Comparison of ENCODE assay signal across 3 cellular contexts in the genomic region with DNA sequence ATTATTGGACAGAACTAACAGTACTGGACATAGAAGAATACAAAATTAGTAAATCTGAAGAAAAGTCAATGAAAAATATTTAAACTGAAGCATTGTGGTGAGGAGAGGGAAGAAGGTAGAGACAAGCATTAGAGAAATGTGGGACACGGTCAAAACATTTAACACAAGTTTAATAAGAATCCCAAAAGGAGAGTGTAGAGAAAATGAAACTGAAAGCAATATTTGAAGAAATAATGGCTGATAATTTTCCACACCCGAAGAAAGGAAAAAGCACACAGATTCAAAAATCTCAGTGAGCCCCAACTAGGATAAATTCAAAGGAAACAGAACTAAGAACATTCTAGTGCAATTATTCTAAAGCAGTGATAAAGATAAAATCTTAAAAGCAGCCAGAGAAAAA.
TF ChIP-seq lines count a peak whose summit lies in the region.

No MANE protein-coding gene starts in this region.

TF ChIP-seq in SK-N-SH, 30 proteins besides CTCF, POLR2A, EP300 and RAD21 (continued from another document):
- TF ChIP-seq, protein P1, sequence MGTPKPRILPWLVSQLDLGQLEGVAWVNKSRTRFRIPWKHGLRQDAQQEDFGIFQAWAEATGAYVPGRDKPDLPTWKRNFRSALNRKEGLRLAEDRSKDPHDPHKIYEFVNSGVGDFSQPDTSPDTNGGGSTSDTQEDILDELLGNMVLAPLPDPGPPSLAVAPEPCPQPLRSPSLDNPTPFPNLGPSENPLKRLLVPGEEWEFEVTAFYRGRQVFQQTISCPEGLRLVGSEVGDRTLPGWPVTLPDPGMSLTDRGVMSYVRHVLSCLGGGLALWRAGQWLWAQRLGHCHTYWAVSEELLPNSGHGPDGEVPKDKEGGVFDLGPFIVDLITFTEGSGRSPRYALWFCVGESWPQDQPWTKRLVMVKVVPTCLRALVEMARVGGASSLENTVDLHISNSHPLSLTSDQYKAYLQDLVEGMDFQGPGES (IDR thresholded peaks at IDR 0.05; ENCODE audit: low read depth, low read length): no peak
- TF ChIP-seq FOSL2 (IDR thresholded peaks at IDR 0.05; ENCODE audit: borderline replicate concordance, low read depth): no peak
- TF ChIP-seq, protein P2, sequence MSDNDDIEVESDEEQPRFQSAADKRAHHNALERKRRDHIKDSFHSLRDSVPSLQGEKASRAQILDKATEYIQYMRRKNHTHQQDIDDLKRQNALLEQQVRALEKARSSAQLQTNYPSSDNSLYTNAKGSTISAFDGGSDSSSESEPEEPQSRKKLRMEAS (IDR thresholded peaks at IDR 0.05; ENCODE audit: low read depth): no peak
- TF ChIP-seq GATA2 (CRISPR knock-in tag; IDR thresholded peaks at IDR 0.05): no peak

TF ChIP-seq in SK-N-SH treated with all-trans-retinoic acid at 6 μM for 48 hours, 23 proteins besides CTCF, POLR2A, EP300 and RAD21:
- TF ChIP-seq, protein P3, sequence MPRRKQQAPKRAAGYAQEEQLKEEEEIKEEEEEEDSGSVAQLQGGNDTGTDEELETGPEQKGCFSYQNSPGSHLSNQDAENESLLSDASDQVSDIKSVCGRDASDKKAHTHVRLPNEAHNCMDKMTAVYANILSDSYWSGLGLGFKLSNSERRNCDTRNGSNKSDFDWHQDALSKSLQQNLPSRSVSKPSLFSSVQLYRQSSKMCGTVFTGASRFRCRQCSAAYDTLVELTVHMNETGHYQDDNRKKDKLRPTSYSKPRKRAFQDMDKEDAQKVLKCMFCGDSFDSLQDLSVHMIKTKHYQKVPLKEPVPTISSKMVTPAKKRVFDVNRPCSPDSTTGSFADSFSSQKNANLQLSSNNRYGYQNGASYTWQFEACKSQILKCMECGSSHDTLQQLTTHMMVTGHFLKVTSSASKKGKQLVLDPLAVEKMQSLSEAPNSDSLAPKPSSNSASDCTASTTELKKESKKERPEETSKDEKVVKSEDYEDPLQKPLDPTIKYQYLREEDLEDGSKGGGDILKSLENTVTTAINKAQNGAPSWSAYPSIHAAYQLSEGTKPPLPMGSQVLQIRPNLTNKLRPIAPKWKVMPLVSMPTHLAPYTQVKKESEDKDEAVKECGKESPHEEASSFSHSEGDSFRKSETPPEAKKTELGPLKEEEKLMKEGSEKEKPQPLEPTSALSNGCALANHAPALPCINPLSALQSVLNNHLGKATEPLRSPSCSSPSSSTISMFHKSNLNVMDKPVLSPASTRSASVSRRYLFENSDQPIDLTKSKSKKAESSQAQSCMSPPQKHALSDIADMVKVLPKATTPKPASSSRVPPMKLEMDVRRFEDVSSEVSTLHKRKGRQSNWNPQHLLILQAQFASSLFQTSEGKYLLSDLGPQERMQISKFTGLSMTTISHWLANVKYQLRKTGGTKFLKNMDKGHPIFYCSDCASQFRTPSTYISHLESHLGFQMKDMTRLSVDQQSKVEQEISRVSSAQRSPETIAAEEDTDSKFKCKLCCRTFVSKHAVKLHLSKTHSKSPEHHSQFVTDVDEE (CRISPR knock-in tag; IDR thresholded peaks at IDR 0.05): no peak
- TF ChIP-seq ESRRG (CRISPR knock-in tag; IDR thresholded peaks at IDR 0.05) (no peak), RARB (CRISPR knock-in tag; IDR thresholded peaks at IDR 0.05) (no peak), ZNF70 (CRISPR knock-in tag; IDR thresholded peaks at IDR 0.05) (no peak), ZC3H10 (CRISPR knock-in tag; IDR thresholded peaks at IDR 0.05) (no peak), ISL1 (CRISPR knock-in tag; IDR thresholded peaks at IDR 0.05) (no peak), CSDC2 (CRISPR knock-in tag; IDR thresholded peaks at IDR 0.05) (no peak), ZFP3 (CRISPR knock-in tag; IDR thresholded peaks at IDR 0.05) (no peak), GLIS3 (CRISPR knock-in tag; IDR thresholded peaks at IDR 0.05) (no peak), ARNTL (CRISPR knock-in tag; IDR thresholded peaks at IDR 0.05; ENCODE audit: borderline replicate concordance, low read depth) (no peak)

TF ChIP-seq in HepG2, 621 proteins besides CTCF, POLR2A, EP300 and RAD21 (continued from another document):
- TF ChIP-seq ZFP36L2 (CRISPR knock-in tag; IDR thresholded peaks at IDR 0.05) (no peak), MBNL3 (CRISPR knock-in tag; conservative IDR thresholded peaks at IDR 0.05) (no peak), KDM5A (IDR thresholded peaks at IDR 0.05; ENCODE audit: borderline replicate concordance, low read length) (no peak)
- TF ChIP-seq, protein P4, sequence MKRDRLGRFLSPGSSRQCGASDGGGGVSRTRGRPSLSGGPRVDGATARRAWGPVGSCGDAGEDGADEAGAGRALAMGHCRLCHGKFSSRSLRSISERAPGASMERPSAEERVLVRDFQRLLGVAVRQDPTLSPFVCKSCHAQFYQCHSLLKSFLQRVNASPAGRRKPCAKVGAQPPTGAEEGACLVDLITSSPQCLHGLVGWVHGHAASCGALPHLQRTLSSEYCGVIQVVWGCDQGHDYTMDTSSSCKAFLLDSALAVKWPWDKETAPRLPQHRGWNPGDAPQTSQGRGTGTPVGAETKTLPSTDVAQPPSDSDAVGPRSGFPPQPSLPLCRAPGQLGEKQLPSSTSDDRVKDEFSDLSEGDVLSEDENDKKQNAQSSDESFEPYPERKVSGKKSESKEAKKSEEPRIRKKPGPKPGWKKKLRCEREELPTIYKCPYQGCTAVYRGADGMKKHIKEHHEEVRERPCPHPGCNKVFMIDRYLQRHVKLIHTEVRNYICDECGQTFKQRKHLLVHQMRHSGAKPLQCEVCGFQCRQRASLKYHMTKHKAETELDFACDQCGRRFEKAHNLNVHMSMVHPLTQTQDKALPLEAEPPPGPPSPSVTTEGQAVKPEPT (CRISPR knock-in tag; IDR thresholded peaks at IDR 0.05; ENCODE audit: low read depth): no peak
